Comparison of ENCODE assay signal across 16 cellular contexts in the genomic region with DNA sequence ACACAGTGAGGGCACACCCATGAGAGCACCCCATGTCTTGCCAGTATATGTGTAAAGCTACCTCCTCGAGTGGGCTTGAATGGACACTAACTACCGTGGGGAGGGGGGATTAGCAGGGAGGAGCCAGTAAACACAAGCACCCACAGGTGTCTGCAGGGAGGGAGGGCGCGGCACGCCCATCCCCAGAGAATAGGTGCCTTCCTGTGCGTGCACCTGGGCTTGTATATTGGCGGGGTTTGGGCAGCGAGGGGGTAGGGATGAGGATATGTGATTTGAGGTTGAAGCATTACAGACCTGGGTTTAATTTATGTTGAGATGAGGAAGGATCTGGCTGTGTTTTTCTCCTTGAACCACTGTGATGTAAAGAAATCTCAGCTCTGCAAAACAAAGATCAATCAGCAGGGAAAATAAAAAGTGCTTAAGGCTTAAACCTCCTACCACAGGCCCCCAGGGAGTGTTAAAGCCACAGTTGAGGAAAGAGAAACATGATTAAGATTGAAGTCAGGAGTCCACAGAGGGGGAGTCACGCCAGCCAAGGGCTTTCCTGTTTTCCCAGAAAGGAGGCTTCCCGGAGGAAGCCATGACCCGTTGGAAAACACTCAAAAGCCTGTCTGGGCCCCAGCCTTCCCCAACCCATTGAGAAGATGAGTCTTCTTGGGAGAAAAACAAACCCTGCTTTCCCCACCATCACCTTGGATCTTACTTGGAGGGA.
DNase-seq lines count a peak whose midpoint lies in the region; TF ChIP-seq lines count a peak whose summit lies in the region.
"Had no signal": no experiment of that assay in that cellular context is flagged by ENCODE, and none has a peak within 500 bp of the region (broad histone marks: within the 10 kb centered on the region; RNA-seq: fewer than 3 reads in every experiment).

No MANE protein-coding gene starts in this region.

- H3K9me3 ChIP-seq in testis = no peaks in the 10 kb centered on the region
- H3K9me3 ChIP-seq: uterus had no signal

- H3K27ac ChIP-seq in testis = no peak overlapping the region
- H3K27ac ChIP-seq: cardiac muscle cell, foreskin keratinocyte, uterus had no signal

- POLR2A ChIA-PET in activated CD4-positive, alpha-beta memory T cell treated with anti-CD3 and anti-CD28 coated beads, Interleukin-2, amount 10 ng/mL, durations not matched to agents 7 days and 5 days (lab: Charles Lee) = no interaction called here

- no peaks in the 10 kb centered on the region for H3K4me1 ChIP-seq in testis
- H3K4me1 ChIP-seq: foreskin keratinocyte, uterus had no signal

- H3K27ac Mint-ChIP-seq in activated CD4-positive, alpha-beta memory T cell treated with anti-CD3 and anti-CD28 coated beads, Interleukin-2, amount 10 ng/mL, durations not matched to agents 7 days and 5 days = no peak overlapping the region
- H3K27ac Mint-ChIP-seq: CD4-positive, alpha-beta memory T cell; naive thymus-derived CD8-positive, alpha-beta T cell had no signal

- TF ChIP-seq POLR2A in testis (IDR thresholded peaks at IDR 0.05) = no peak

- H3K27me3 Mint-ChIP-seq in activated CD4-positive, alpha-beta memory T cell treated with anti-CD3 and anti-CD28 coated beads, Interleukin-2, amount 10 ng/mL, durations not matched to agents 7 days and 5 days = peaks cover 48% of the 10 kb centered on the region

- no peak for TF ChIP-seq CTCF in AG09309 (IDR thresholded peaks at IDR 0.05; ENCODE audit: control insufficient read depth, insufficient read depth, low read depth, low read length, missing control alignments)
- TF ChIP-seq CTCF in astrocyte of the spinal cord (IDR thresholded peaks at IDR 0.05; ENCODE audit: low read depth, low read length) = no peak
- no peak for TF ChIP-seq CTCF in testis (IDR thresholded peaks at IDR 0.05)

- H3K4me3 ChIP-seq in AG09309 (ENCODE audit: control insufficient read depth, low read depth, low read length) (no peak overlapping the region), astrocyte of the spinal cord (ENCODE audit: low read depth, low read length) (no peak overlapping the region), testis (no peak overlapping the region)
- H3K4me3 ChIP-seq: cardiac muscle cell, uterus had no signal

- H3K27me3 ChIP-seq in testis = no peaks in the 10 kb centered on the region
- H3K27me3 ChIP-seq: uterus had no signal

- H3K4me3 Mint-ChIP-seq in activated CD4-positive, alpha-beta memory T cell treated with anti-CD3 and anti-CD28 coated beads, Interleukin-2, amount 10 ng/mL, durations not matched to agents 7 days and 5 days = no peak overlapping the region
- H3K4me3 Mint-ChIP-seq: CD4-positive, alpha-beta memory T cell; naive thymus-derived CD8-positive, alpha-beta T cell had no signal

- no peaks in the 10 kb centered on the region for H3K9me3 Mint-ChIP-seq in activated CD4-positive, alpha-beta memory T cell treated with anti-CD3 and anti-CD28 coated beads, Interleukin-2, amount 10 ng/mL, durations not matched to agents 7 days and 5 days

- whole genome bisulfite sequencing in testis, 2 donors = 52 to 55% methylated on average over 11 of the region's 11 CpGs

- H3K36me3 ChIP-seq in testis (ENCODE audit: low read depth, missing control alignments) = no peaks in the 10 kb centered on the region
- H3K36me3 ChIP-seq: cardiac muscle cell, uterus had no signal

- no peaks in the 10 kb centered on the region for H3K36me3 Mint-ChIP-seq in activated CD4-positive, alpha-beta memory T cell treated with anti-CD3 and anti-CD28 coated beads, Interleukin-2, amount 10 ng/mL, durations not matched to agents 7 days and 5 days (ENCODE audit: low read depth)
- H3K36me3 Mint-ChIP-seq: CD4-positive, alpha-beta memory T cell; naive thymus-derived CD8-positive, alpha-beta T cell had no signal

- intact Hi-C loops in testis (cut with DNase I; ENCODE audit: low total_unique reads) = no loop called here

- peak; percentile 25 for DNase-seq in AG09309 (ENCODE audit: low read depth)
- DNase-seq in GOT3 (lab: John Stamatoyannopoulos, UW) = peak; percentile 38
- DNase-seq in astrocyte of the spinal cord (ENCODE audit: low read depth, low spot score) = peak; percentile 87
- DNase-seq in islet precursor cell = peak; percentile 36
- no peak for DNase-seq in NOMO-1 treated with dmso at 0.1 percent for 144 hours (lab: John Stamatoyannopoulos, UW; ENCODE audit: unreplicated experiment)
- DNase-seq in testis = no peak
- no peak for DNase-seq in activated CD4-positive, alpha-beta memory T cell treated with anti-CD3 and anti-CD28 coated beads, Interleukin-2, amount 10 ng/mL, durations not matched to agents 7 days and 5 days
- no peak for DNase-seq in KG1 (lab: John Stamatoyannopoulos, UW)
- DNase-seq: activated T-cell treated with anti-CD3 and anti-CD28 coated beads, Interleukin-2, amount 50 U/mL, for 1 hour; CD4-positive, alpha-beta memory T cell; foreskin keratinocyte; naive thymus-derived CD8-positive, alpha-beta T cell; NCI-H446; small intestine; uterus had no signal

- CTCF ChIA-PET in activated CD4-positive, alpha-beta memory T cell treated with anti-CD3 and anti-CD28 coated beads, Interleukin-2, amount 10 ng/mL, durations not matched to agents 7 days and 5 days (lab: Charles Lee) = no interaction called here

- in situ Hi-C loops in astrocyte of the spinal cord (cut with HindIII; ENCODE audit: low sequenced_read_pairs) = no loop called here

- H3K4me1 Mint-ChIP-seq in activated CD4-positive, alpha-beta memory T cell treated with anti-CD3 and anti-CD28 coated beads, Interleukin-2, amount 10 ng/mL, durations not matched to agents 7 days and 5 days = no peaks in the 10 kb centered on the region
- H3K4me1 Mint-ChIP-seq: CD4-positive, alpha-beta memory T cell had no signal

Comparison
In these comparisons a context has a peak if more than half of its experiments do, and no peak if none do; other contexts are left out.
1. DNase-seq: peak in AG09309 (single experiment), GOT3 (single experiment), astrocyte of the spinal cord (single experiment) and islet precursor cell (single experiment); none in NOMO-1 treated with dmso at 0.1 percent for 144 hours (single experiment), testis (single experiment), activated CD4-positive, alpha-beta memory T cell treated with anti-CD3 and anti-CD28 coated beads, Interleukin-2, amount 10 ng/mL, durations not matched to agents 7 days and 5 days (single experiment) and KG1 (single experiment).